25 cellular contexts compared by ENCODE assay signal in the genomic region with DNA sequence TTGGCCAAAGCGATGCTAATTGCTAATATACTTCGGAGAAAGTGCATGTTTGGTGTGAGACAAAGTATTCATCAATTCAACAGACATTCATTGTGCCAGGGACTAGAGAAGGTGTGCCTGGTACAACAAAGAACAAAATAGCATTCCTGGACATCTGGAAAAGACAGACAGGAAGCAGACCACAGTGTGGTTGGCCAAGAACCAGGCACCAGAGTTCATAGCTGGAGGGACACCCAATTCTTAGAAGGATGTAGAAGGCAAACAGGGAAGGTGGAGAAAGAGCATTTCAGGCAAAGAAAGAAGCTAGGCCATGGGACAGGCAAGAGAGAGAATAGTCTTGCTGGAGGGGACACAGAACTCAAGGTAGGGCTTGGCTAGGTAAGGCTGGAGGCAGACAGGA.
"Had no signal": no experiment of that assay in that cellular context is flagged by ENCODE, and none has a peak within 500 bp of the region (broad histone marks: within the 10 kb centered on the region; RNA-seq: fewer than 3 reads in every experiment).

No MANE protein-coding gene starts in this region.

- H3K4me3 ChIP-seq: cardiac muscle cell had no signal

- H3K36me3 ChIP-seq: brain microvascular endothelial cell, cardiac muscle cell had no signal

- H3K27ac ChIP-seq: brain microvascular endothelial cell, cardiac muscle cell, VCaP had no signal

- DNase-seq: activated CD4-positive, alpha-beta memory T cell treated with anti-CD3 and anti-CD28 coated beads for 36 hours; activated CD4-positive, alpha-beta T cell treated with anti-CD3 and anti-CD28 coated beads, Interleukin-2, amount 10 ng/mL, durations not matched to agents 7 days and 5 days; activated CD4-positive, CD25-positive, alpha-beta regulatory T cell; activated CD8-positive, alpha-beta memory T cell treated with anti-CD3 and anti-CD28 coated beads for 24 hours; activated effector memory CD4-positive, alpha-beta T cell treated with anti-CD3 and anti-CD28 coated beads, Interleukin-2, amount 50 U/mL, for 16 hours; activated naive CD4-positive, alpha-beta T cell treated with Interleukin-2 at 50 U/mL for 16 hours; activated naive CD8-positive, alpha-beta T cell treated with anti-CD3 and anti-CD28 coated beads, Interleukin-2, amount 50 U/mL, for 24 hours; activated T-cell treated with anti-CD3 and anti-CD28 coated beads, Interleukin-2, amount 50 U/mL, for 4 hours; amygdala; brain microvascular endothelial cell; cerebellar nuclear complex; Kasumi-1; NCI-H1092; NCI-H1417; NCI-H1930; NCI-H2171; NCI-H345; NCI-H510A; NCI-H526 treated with DMSO at 0.1 percent for 48 hours; PC-3; SIG-M5; T-cell had no signal

- ATAC-seq: activated naive CD4-positive, alpha-beta T cell treated with anti-CD3 and anti-CD28 coated beads, Interleukin-2, amount 50 U/mL, for 72 hours; activated naive CD8-positive, alpha-beta T cell treated with anti-CD3 and anti-CD28 coated beads, Interleukin-2, amount 50 U/mL, for 24 hours; activated T-cell treated with anti-CD3 and anti-CD28 coated beads, Interleukin-2, amount 50 U/mL, for 4 hours; PC-3; T-cell had no signal

- H3K27me3 ChIP-seq: brain microvascular endothelial cell, cardiac muscle cell had no signal
